ENCODE assay signal across 11 cellular contexts in genomic region chr10:83723080-83723479, GRCh38.
DNase-seq lines count a peak whose midpoint lies in the region; TF ChIP-seq lines count a peak whose summit lies in the region.
"Had no signal": no experiment of that assay in that cellular context is flagged by ENCODE, and none has a peak within 500 bp of the region (broad histone marks: within the 10 kb centered on the region; RNA-seq: fewer than 3 reads in every experiment).

No MANE protein-coding gene starts in this region.

- POLR2A ChIA-PET in RWPE1 (lab: Yijun Ruan, JAX; ENCODE audit: low non-redundant PET), result no interaction called here

- no peaks in the 10 kb centered on the region for H3K4me1 ChIP-seq in ovary (ENCODE audit: insufficient read depth)

- H3K36me3 ChIP-seq in ovary, result no peaks in the 10 kb centered on the region

- WGBS in ovary, 3 donors, result 6 to 12% (median 8%) methylated on average over 2 of the region's 2 CpGs

- DNase-seq in DMS 273 (lab: John Stamatoyannopoulos, UW; ENCODE audit: unreplicated experiment) (peak; percentile 52), NCI-H446 (lab: John Stamatoyannopoulos, UW) (peak; percentile 29 to 79), dorsolateral prefrontal cortex (no peak), inferior parietal cortex (ENCODE audit: extremely low spot score) (peak; percentile 29), ovary (no peak), RWPE1 (ENCODE audit: low spot score) (no peak)
- no peak for DNase-seq in stimulated activated CD4-positive, alpha-beta T cell treated with anti-CD3 and anti-CD28 coated beads, Interleukin-15, amount 100 ng/mL, for 24 hours
- DNase-seq: C1 segment of cervical spinal cord; CD4-positive, alpha-beta T cell; DND-41; GF-D8 had no signal

- H3K27ac ChIP-seq in dorsolateral prefrontal cortex (peak overlapping the region in 53 of 59 donors; percentile 9 to 91 (median 73)), ovary (no peak overlapping the region), RWPE1 (no peak overlapping the region)

- TF ChIP-seq CTCF in dorsolateral prefrontal cortex (IDR thresholded peaks at IDR 0.05 in 54 of 56, conservative IDR thresholded peaks at IDR 0.05 in 2 of 56; ENCODE audit: low read depth in 1 of 56, partially characterized antibody in 56 of 56), result no peak
- no peak for TF ChIP-seq CTCF in ovary (IDR thresholded peaks at IDR 0.05)
- TF ChIP-seq CTCF in RWPE1 (conservative IDR thresholded peaks at IDR 0.05; ENCODE audit: low read depth), result no peak

- no peaks in the 10 kb centered on the region for H3K9me3 ChIP-seq in ovary

- H3K4me3 ChIP-seq in dorsolateral prefrontal cortex (no peak overlapping the region), ovary (no peak overlapping the region)

- intact Hi-C loops in dorsolateral prefrontal cortex (cut with DNase I), result loop anchor here in 1 of 2 donors (10.0 kb wide), 1 partner anchor 208 kb away; no protein-coding TSS in a partner anchor
- intact Hi-C loops in ovary (cut with DNase I), result no loop called here

- no peak for TF ChIP-seq EP300 in ovary (IDR thresholded peaks at IDR 0.05)

- no peaks in the 10 kb centered on the region for H3K27me3 ChIP-seq in dorsolateral prefrontal cortex
- H3K27me3 ChIP-seq in ovary, result no peaks in the 10 kb centered on the region

- CTCF ChIA-PET in RWPE1 (lab: Yijun Ruan, JAX), result no interaction called here

- TF ChIP-seq POLR2A in ovary (IDR thresholded peaks at IDR 0.05), result no peak

Comparison
In these comparisons a context has a peak if more than half of its experiments do, and no peak if none do; other contexts are left out.
1. DNase-seq: peak in DMS 273 (single experiment), NCI-H446 (2 of 2) and inferior parietal cortex (single experiment); none in dorsolateral prefrontal cortex (0 of 10), stimulated activated CD4-positive, alpha-beta T cell treated with anti-CD3 and anti-CD28 coated beads, Interleukin-15, amount 100 ng/mL, for 24 hours (single experiment), ovary (0 of 5) and RWPE1 (single experiment).
2. H3K27ac ChIP-seq: peak in dorsolateral prefrontal cortex (53 of 59); none in ovary (0 of 2) and RWPE1 (single experiment).